In the genomic region with DNA sequence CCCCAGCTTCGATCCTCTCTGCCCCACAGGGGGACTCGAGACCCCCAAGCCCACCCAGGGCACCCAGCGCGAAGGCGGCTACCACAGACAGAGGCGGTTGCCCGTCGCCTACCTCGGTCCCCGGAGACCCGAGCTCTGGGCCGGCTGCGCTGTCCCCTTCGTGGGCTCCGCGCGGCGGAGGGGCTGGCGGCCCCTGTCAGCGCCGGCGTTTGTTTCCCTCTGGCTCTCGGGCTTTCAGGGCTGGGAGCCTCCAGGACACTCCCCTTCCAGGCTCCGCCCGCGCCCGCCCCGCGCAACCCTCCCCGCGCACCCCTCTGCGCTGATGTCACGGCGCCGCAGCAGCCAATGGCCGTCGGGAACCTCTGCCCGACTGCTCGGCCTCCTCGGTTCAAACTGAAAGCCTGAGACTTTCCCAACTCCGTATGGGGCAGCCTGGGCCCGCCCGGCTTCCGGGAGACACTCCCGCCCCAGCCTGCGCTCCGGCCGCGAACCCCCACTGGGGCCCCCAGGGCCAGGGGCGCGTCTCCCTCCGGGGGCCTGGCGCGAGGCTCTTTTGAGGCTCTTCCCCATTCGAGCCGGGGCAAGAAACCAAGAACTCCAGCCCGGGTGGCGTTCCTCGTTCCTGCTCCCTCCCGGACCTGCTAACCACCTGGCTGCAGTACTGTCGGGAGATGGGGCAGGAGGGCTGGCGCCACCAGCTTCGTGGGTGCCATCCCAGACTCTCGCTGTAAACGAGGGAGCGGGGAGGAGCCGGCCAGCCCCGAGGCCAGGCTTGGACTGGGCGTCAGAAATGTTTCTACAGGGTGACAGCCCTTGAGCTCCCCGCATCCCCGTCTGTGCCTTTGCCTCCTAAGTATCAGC, we compare ENCODE assay signal across 1 cellular context.
TF ChIP-seq lines count a peak whose summit lies in the region.

A gene with protein sequence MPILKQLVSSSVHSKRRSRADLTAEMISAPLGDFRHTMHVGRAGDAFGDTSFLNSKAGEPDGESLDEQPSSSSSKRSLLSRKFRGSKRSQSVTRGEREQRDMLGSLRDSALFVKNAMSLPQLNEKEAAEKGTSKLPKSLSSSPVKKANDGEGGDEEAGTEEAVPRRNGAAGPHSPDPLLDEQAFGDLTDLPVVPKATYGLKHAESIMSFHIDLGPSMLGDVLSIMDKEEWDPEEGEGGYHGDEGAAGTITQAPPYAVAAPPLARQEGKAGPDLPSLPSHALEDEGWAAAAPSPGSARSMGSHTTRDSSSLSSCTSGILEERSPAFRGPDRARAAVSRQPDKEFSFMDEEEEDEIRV (minus strand): TSS at position 221 of the 861 bp plus-strand sequence. CDS start 25,501 bp downstream, outside the sequence.

TF ChIP-seq in HepG2, 621 proteins besides CTCF, POLR2A, EP300 and RAD21 (continued from another document and continues in another):
- TF ChIP-seq, protein P1, sequence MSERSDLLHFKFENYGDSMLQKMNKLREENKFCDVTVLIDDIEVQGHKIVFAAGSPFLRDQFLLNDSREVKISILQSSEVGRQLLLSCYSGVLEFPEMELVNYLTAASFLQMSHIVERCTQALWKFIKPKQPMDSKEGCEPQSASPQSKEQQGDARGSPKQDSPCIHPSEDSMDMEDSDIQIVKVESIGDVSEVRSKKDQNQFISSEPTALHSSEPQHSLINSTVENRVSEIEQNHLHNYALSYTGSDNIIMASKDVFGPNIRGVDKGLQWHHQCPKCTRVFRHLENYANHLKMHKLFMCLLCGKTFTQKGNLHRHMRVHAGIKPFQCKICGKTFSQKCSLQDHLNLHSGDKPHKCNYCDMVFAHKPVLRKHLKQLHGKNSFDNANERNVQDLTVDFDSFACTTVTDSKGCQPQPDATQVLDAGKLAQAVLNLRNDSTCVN (CRISPR knock-in tag; IDR thresholded peaks at IDR 0.05; ENCODE audit: borderline replicate concordance), result 0 out of 2 replicates have a peak, but pooled peaks have one; percentile 26
- no peak for TF ChIP-seq ZNF546 (CRISPR knock-in tag; conservative IDR thresholded peaks at IDR 0.05)
- TF ChIP-seq BRCA1 (CRISPR knock-in tag; IDR thresholded peaks at IDR 0.05), result 0 out of 2 replicates have a peak, but pooled peaks have one; percentile 63
- peak; percentile 89 for TF ChIP-seq ZNF274 (CRISPR knock-in tag; IDR thresholded peaks at IDR 0.05)
- TF ChIP-seq ZNF780A (CRISPR knock-in tag; IDR thresholded peaks at IDR 0.05), result no peak
- TF ChIP-seq DNMT1 (CRISPR knock-in tag; IDR thresholded peaks at IDR 0.05), result 0 out of 2 replicates have a peak, but pooled peaks have one; percentile 37
- TF ChIP-seq, protein P2, sequence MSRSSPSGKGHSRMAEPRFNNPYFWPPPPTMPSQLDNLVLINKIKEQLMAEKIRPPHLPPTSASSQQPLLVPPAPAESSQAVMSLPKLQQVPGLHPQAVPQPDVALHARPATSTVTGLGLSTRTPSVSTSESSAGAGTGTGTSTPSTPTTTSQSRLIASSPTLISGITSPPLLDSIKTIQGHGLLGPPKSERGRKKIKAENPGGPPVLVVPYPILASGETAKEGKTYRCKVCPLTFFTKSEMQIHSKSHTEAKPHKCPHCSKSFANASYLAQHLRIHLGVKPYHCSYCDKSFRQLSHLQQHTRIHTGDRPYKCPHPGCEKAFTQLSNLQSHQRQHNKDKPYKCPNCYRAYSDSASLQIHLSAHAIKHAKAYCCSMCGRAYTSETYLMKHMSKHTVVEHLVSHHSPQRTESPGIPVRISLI (CRISPR knock-in tag; IDR thresholded peaks at IDR 0.05; ENCODE audit: borderline replicate concordance), result no peak
- TF ChIP-seq MXD4 (CRISPR knock-in tag; IDR thresholded peaks at IDR 0.05), result peak; percentile 76; the same call in 1 of the 2 replicates
- TF ChIP-seq ZSCAN29 (CRISPR knock-in tag; conservative IDR thresholded peaks at IDR 0.05), result peak; percentile 12; the same call in 1 of the 2 replicates
- TF ChIP-seq SAP130 (CRISPR knock-in tag; IDR thresholded peaks at IDR 0.05; ENCODE audit: low read depth), result peak; percentile 94
- peak; percentile 66; the same call in 1 of the 3 replicates for TF ChIP-seq MXI1 (IDR thresholded peaks at IDR 0.05; ENCODE audit: borderline replicate concordance, low read depth, low read length)
- TF ChIP-seq, protein P3, sequence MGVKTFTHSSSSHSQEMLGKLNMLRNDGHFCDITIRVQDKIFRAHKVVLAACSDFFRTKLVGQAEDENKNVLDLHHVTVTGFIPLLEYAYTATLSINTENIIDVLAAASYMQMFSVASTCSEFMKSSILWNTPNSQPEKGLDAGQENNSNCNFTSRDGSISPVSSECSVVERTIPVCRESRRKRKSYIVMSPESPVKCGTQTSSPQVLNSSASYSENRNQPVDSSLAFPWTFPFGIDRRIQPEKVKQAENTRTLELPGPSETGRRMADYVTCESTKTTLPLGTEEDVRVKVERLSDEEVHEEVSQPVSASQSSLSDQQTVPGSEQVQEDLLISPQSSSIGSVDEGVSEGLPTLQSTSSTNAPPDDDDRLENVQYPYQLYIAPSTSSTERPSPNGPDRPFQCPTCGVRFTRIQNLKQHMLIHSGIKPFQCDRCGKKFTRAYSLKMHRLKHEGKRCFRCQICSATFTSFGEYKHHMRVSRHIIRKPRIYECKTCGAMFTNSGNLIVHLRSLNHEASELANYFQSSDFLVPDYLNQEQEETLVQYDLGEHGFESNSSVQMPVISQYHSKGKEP (CRISPR knock-in tag; IDR thresholded peaks at IDR 0.05), result 0 out of 2 replicates have a peak, but pooled peaks have one; percentile 71
- TF ChIP-seq, protein P4, sequence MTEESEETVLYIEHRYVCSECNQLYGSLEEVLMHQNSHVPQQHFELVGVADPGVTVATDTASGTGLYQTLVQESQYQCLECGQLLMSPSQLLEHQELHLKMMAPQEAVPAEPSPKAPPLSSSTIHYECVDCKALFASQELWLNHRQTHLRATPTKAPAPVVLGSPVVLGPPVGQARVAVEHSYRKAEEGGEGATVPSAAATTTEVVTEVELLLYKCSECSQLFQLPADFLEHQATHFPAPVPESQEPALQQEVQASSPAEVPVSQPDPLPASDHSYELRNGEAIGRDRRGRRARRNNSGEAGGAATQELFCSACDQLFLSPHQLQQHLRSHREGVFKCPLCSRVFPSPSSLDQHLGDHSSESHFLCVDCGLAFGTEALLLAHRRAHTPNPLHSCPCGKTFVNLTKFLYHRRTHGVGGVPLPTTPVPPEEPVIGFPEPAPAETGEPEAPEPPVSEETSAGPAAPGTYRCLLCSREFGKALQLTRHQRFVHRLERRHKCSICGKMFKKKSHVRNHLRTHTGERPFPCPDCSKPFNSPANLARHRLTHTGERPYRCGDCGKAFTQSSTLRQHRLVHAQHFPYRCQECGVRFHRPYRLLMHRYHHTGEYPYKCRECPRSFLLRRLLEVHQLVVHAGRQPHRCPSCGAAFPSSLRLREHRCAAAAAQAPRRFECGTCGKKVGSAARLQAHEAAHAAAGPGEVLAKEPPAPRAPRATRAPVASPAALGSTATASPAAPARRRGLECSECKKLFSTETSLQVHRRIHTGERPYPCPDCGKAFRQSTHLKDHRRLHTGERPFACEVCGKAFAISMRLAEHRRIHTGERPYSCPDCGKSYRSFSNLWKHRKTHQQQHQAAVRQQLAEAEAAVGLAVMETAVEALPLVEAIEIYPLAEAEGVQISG (CRISPR knock-in tag; IDR thresholded peaks at IDR 0.05), result peak; percentile 64; the same call in 1 of the 2 replicates
- TF ChIP-seq, protein P5, sequence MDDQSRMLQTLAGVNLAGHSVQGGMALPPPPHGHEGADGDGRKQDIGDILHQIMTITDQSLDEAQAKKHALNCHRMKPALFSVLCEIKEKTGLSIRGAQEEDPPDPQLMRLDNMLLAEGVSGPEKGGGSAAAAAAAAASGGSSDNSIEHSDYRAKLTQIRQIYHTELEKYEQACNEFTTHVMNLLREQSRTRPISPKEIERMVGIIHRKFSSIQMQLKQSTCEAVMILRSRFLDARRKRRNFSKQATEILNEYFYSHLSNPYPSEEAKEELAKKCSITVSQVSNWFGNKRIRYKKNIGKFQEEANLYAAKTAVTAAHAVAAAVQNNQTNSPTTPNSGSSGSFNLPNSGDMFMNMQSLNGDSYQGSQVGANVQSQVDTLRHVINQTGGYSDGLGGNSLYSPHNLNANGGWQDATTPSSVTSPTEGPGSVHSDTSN (CRISPR knock-in tag; IDR thresholded peaks at IDR 0.05; ENCODE audit: borderline replicate concordance), result no peak
- TF ChIP-seq, protein P6, sequence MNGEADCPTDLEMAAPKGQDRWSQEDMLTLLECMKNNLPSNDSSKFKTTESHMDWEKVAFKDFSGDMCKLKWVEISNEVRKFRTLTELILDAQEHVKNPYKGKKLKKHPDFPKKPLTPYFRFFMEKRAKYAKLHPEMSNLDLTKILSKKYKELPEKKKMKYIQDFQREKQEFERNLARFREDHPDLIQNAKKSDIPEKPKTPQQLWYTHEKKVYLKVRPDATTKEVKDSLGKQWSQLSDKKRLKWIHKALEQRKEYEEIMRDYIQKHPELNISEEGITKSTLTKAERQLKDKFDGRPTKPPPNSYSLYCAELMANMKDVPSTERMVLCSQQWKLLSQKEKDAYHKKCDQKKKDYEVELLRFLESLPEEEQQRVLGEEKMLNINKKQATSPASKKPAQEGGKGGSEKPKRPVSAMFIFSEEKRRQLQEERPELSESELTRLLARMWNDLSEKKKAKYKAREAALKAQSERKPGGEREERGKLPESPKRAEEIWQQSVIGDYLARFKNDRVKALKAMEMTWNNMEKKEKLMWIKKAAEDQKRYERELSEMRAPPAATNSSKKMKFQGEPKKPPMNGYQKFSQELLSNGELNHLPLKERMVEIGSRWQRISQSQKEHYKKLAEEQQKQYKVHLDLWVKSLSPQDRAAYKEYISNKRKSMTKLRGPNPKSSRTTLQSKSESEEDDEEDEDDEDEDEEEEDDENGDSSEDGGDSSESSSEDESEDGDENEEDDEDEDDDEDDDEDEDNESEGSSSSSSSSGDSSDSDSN (CRISPR knock-in tag; IDR thresholded peaks at IDR 0.05), result peak; percentile 65; the same call in 1 of the 2 replicates
- TF ChIP-seq, protein P7, sequence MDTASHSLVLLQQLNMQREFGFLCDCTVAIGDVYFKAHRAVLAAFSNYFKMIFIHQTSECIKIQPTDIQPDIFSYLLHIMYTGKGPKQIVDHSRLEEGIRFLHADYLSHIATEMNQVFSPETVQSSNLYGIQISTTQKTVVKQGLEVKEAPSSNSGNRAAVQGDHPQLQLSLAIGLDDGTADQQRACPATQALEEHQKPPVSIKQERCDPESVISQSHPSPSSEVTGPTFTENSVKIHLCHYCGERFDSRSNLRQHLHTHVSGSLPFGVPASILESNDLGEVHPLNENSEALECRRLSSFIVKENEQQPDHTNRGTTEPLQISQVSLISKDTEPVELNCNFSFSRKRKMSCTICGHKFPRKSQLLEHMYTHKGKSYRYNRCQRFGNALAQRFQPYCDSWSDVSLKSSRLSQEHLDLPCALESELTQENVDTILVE (CRISPR knock-in tag; IDR thresholded peaks at IDR 0.05), result peak; percentile 58; the same call in 1 of the 2 replicates
- TF ChIP-seq ZNF484 (CRISPR knock-in tag; IDR thresholded peaks at IDR 0.05; ENCODE audit: borderline replicate concordance, low read depth), result no peak
- peak; percentile 28 for TF ChIP-seq ZEB1 (IDR thresholded peaks at IDR 0.05; ENCODE audit: insufficient replicate concordance, low read depth)
- peak; percentile 66; the same call in 1 of the 2 replicates for TF ChIP-seq EEA1 (CRISPR knock-in tag; IDR thresholded peaks at IDR 0.05; ENCODE audit: borderline replicate concordance)
- 0 out of 2 replicates have a peak, but pooled peaks have one; percentile 58 for TF ChIP-seq ZSCAN21 (CRISPR knock-in tag; IDR thresholded peaks at IDR 0.05; ENCODE audit: borderline replicate concordance)
- TF ChIP-seq, protein P8, sequence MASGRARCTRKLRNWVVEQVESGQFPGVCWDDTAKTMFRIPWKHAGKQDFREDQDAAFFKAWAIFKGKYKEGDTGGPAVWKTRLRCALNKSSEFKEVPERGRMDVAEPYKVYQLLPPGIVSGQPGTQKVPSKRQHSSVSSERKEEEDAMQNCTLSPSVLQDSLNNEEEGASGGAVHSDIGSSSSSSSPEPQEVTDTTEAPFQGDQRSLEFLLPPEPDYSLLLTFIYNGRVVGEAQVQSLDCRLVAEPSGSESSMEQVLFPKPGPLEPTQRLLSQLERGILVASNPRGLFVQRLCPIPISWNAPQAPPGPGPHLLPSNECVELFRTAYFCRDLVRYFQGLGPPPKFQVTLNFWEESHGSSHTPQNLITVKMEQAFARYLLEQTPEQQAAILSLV (CRISPR knock-in tag; IDR thresholded peaks at IDR 0.05; ENCODE audit: borderline replicate concordance), result peak; percentile 65; the same call in 1 of the 2 replicates
- TF ChIP-seq TOE1 (CRISPR knock-in tag; IDR thresholded peaks at IDR 0.05), result peak; percentile 79; the same call in 1 of the 2 replicates
- TF ChIP-seq ZNF777 (CRISPR knock-in tag; IDR thresholded peaks at IDR 0.05), result peak; percentile 55
- TF ChIP-seq, protein P9, sequence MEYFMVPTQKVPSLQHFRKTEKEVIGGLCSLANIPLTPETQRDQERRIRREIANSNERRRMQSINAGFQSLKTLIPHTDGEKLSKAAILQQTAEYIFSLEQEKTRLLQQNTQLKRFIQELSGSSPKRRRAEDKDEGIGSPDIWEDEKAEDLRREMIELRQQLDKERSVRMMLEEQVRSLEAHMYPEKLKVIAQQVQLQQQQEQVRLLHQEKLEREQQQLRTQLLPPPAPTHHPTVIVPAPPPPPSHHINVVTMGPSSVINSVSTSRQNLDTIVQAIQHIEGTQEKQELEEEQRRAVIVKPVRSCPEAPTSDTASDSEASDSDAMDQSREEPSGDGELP (IDR thresholded peaks at IDR 0.05; ENCODE audit: borderline replicate concordance, low read depth), result peak; percentile 6; the same call in 1 of the 2 replicates
- no peak for TF ChIP-seq CHD4 (IDR thresholded peaks at IDR 0.05; ENCODE audit: borderline replicate concordance, low read length)
- no peak for TF ChIP-seq SOX13 (IDR thresholded peaks at IDR 0.05)
- peak in 1 of 2 experiments; percentile 43; a peak in 2 of 4 replicates for TF ChIP-seq SOX13 (CRISPR knock-in tag; conservative IDR thresholded peaks at IDR 0.05 in 1 of 2, IDR thresholded peaks at IDR 0.05 in 1 of 2)
- TF ChIP-seq ZKSCAN8 (CRISPR knock-in tag; IDR thresholded peaks at IDR 0.05; ENCODE audit: borderline replicate concordance), result no peak
- TF ChIP-seq SMAD9 (CRISPR knock-in tag; IDR thresholded peaks at IDR 0.05), result peak; percentile 78; the same call in 1 of the 2 replicates
- TF ChIP-seq, protein P10, sequence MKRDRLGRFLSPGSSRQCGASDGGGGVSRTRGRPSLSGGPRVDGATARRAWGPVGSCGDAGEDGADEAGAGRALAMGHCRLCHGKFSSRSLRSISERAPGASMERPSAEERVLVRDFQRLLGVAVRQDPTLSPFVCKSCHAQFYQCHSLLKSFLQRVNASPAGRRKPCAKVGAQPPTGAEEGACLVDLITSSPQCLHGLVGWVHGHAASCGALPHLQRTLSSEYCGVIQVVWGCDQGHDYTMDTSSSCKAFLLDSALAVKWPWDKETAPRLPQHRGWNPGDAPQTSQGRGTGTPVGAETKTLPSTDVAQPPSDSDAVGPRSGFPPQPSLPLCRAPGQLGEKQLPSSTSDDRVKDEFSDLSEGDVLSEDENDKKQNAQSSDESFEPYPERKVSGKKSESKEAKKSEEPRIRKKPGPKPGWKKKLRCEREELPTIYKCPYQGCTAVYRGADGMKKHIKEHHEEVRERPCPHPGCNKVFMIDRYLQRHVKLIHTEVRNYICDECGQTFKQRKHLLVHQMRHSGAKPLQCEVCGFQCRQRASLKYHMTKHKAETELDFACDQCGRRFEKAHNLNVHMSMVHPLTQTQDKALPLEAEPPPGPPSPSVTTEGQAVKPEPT (CRISPR knock-in tag; IDR thresholded peaks at IDR 0.05; ENCODE audit: low read depth), result 0 out of 2 replicates have a peak, but pooled peaks have one; percentile 66
